In genomic region chr20:667351-668034, GRCh38 we compare ENCODE assay signal across 8 cellular contexts. TPM values are rescaled to one million over a fixed set of nuclear protein-coding genes. Genes with fewer than 3 reads are reported as not detected.
DNase-seq lines count a peak whose midpoint lies in the region; ATAC-seq and TF ChIP-seq lines count a peak whose summit lies in the region.

No MANE protein-coding gene starts in this region.

- WGBS in esophagus squamous epithelium, 2 donors: 22 to 23% methylated on average over 8 of the region's 9 CpGs
- 18 to 23% methylated on average over 9 of the region's 9 CpGs for WGBS in aorta, 2 donors

- peak; percentile 14 for DNase-seq in NCI-H1105 treated with DMSO at 0.1 percent for 48 hours (lab: John Stamatoyannopoulos, UW)
- no peak for DNase-seq in NCI-H1105 (lab: John Stamatoyannopoulos, UW)
- DNase-seq in NB4 (ENCODE audit: low read depth): peak; percentile 73
- peak; percentile 32 for DNase-seq in activated T-cell treated with anti-CD3 and anti-CD28 coated beads for 24 hours (ENCODE audit: low read depth)
- no peak for DNase-seq in esophagus squamous epithelium (lab: John Stamatoyannopoulos, UW)
- DNase-seq in osteocyte (ENCODE audit: extremely low spot score, unreplicated experiment): no peak
- peak; percentile 70 to 87 for DNase-seq in aorta

- H3K4me1 ChIP-seq in esophagus squamous epithelium: peaks cover 0 to 9% (median 7%) of the 10 kb centered on the region in 3 donors
- H3K4me1 ChIP-seq in aorta (ENCODE audit: control insufficient read depth in 1 of 2, insufficient read depth in 2 of 2, low read length in 2 of 2): no peaks in the 10 kb centered on the region

- TF ChIP-seq POLR2A in NB4 (IDR thresholded peaks at IDR 0.05; ENCODE audit: extremely low read depth, insufficient read length) (no peak), esophagus squamous epithelium (IDR thresholded peaks at IDR 0.05) (no peak)

- H3K4me3 Mint-ChIP-seq in osteocyte (ENCODE audit: unreplicated experiment): no peak overlapping the region

- H3K27ac ChIP-seq in esophagus squamous epithelium (no peak overlapping the region), aorta (ENCODE audit: low read depth in 1 of 2, low read length in 2 of 2) (no peak overlapping the region)

- no peaks in the 10 kb centered on the region for H3K9me3 ChIP-seq in esophagus squamous epithelium
- no peaks in the 10 kb centered on the region for H3K9me3 ChIP-seq in aorta (ENCODE audit: control insufficient read depth, low read length)

- H3K4me1 Mint-ChIP-seq in osteocyte (ENCODE audit: unreplicated experiment): no peaks in the 10 kb centered on the region

- H3K4me3 ChIP-seq in NB4 (ENCODE audit: low read depth, low read length) (no peak overlapping the region), esophagus squamous epithelium (no peak overlapping the region), aorta (ENCODE audit: low read length in 2 of 2) (no peak overlapping the region)

- TF ChIP-seq CTCF in NB4 (IDR thresholded peaks at IDR 0.05; ENCODE audit: low read depth, low read length) (peak; percentile 97), esophagus squamous epithelium (IDR thresholded peaks at IDR 0.05) (peak; percentile 54 to 75 (median 62)), osteocyte (IDR thresholded peaks at IDR 0.05) (peak; percentile 70)

- H3K36me3 Mint-ChIP-seq in osteocyte (ENCODE audit: unreplicated experiment): no peaks in the 10 kb centered on the region

- H3K36me3 ChIP-seq in esophagus squamous epithelium: no peaks in the 10 kb centered on the region
- H3K36me3 ChIP-seq in aorta (ENCODE audit: control insufficient read depth in 1 of 2, insufficient read depth in 2 of 2, low read length in 1 of 2): no peaks in the 10 kb centered on the region

- H3K27me3 Mint-ChIP-seq in osteocyte (ENCODE audit: unreplicated experiment): peaks cover 14% of the 10 kb centered on the region

- ATAC-seq in aorta (ENCODE audit: low FRiP score): no peak
- ATAC-seq in HG03521 (IDR thresholded peaks at IDR 0.05; ENCODE audit: unreplicated experiment): no peak

- peaks cover 5 to 97% (median 17%) of the 10 kb centered on the region in 4 donors for H3K27me3 ChIP-seq in esophagus squamous epithelium
- H3K27me3 ChIP-seq in aorta (ENCODE audit: control insufficient read depth in 1 of 2, insufficient read depth in 2 of 2, low read length in 1 of 2): no peaks in the 10 kb centered on the region

- no peak overlapping the region for H3K27ac Mint-ChIP-seq in osteocyte (ENCODE audit: unreplicated experiment)

- intact Hi-C loops in esophagus squamous epithelium (cut with DNase I): no loop called here
- intact Hi-C loops in aorta (cut with DNase I): loop anchor here in 1 of 2 donors (5.0 kb wide), 2 partner anchors 105 to 315 kb away; no protein-coding TSS in a partner anchor

- H3K9me3 Mint-ChIP-seq in osteocyte (ENCODE audit: unreplicated experiment): no peaks in the 10 kb centered on the region

RNA-seq across cellular contexts. Expression of gene SCRT2, which starts 8.1 kb away (rescaled TPM):
- total RNA-seq in esophagus squamous epithelium (not detected), osteocyte (not detected in 2 replicates), aorta (not detected)
- polyA plus RNA-seq in aorta: not detected

RNA-seq across cellular contexts. Expression of gene SRXN1, which starts 14.5 kb away (rescaled TPM):
- 100 to 1,000 TPM in 3 of 4 donors, 10 to 100 TPM in 1; 73.4 to 158 (median 133) TPM for total RNA-seq in esophagus squamous epithelium
- 12.7 and 14.3 TPM in 2 replicates for total RNA-seq in osteocyte
- total RNA-seq in aorta: 10 to 100 TPM; 17.7 to 18.5 TPM
- 10 to 100 TPM; 12.5 to 20.2 TPM for polyA plus RNA-seq in aorta

RNA-seq across cellular contexts. Expression of gene TCF15, which starts 57.4 kb away (rescaled TPM):
- total RNA-seq in esophagus squamous epithelium: not detected
- not detected in 2 replicates for total RNA-seq in osteocyte
- 1 to 10 TPM in 1 of 2 donors, under 1 TPM in 1; 0.58 to 1.0 TPM for total RNA-seq in aorta
- not detected for polyA plus RNA-seq in aorta

Comparison
In these comparisons a context has a peak if more than half of its experiments do, and no peak if none do; other contexts are left out.
1. DNase-seq: peak in NCI-H1105 treated with DMSO at 0.1 percent for 48 hours (single experiment), NB4 (single experiment), activated T-cell treated with anti-CD3 and anti-CD28 coated beads for 24 hours (single experiment) and aorta (2 of 2); none in NCI-H1105 (single experiment), esophagus squamous epithelium (single experiment) and osteocyte (single experiment).
2. Peak in every context shown above with its lines, with median percentiles within 50 percentile points of each other: CTCF ChIP-seq.